In the genomic region with DNA sequence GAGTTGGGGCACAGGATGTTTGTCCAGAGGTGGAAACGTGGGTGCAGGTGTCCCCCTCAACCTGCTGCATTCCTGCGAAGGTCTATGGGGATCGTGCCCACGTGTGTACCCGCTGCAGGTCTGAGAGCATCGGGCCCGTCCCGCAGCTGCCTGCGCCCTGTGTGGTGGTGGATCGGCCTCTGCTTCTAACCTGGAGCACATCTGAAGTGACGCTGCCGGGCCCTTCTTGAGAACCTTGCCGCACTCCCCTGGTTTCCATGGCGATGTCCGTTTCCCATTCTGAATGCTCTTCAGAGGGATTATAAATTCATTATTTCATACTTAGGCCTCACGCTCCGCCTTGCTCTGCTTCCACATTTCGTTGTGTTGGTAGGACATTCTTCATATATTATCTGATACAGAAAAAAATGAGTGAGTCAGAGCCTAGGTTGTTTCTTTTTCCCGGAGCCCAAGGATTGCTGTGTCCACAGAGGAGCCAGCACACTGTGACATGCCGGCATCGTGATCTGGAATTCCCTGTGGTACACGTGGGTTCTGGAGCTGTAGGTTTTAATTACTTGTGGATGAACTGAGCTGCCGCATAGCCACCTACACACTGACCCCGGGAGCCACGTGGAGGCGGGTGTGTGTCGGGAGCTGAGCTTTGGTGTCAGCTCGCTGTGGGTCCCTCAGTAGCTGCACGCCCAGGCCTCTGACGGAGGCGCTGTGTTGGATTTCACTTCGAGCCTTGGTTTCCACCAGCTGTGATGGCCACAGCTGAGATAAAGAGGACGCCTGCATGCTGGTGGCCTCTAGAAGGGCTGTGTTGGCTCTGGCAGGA, we compare ENCODE assay signal across 16 cellular contexts.
DNase-seq lines count a peak whose midpoint lies in the region; TF ChIP-seq lines count a peak whose summit lies in the region.
"Had no signal": no experiment of that assay in that cellular context is flagged by ENCODE, and none has a peak within 500 bp of the region (broad histone marks: within the 10 kb centered on the region; RNA-seq: fewer than 3 reads in every experiment).

No MANE protein-coding gene starts in this region.

- no peaks in the 10 kb centered on the region for H3K9me3 Mint-ChIP-seq in H9
- H3K9me3 Mint-ChIP-seq in progenitor cell of endocrine pancreas (ENCODE audit: low read depth), result no peaks in the 10 kb centered on the region
- H3K9me3 Mint-ChIP-seq in endodermal cell, result no peaks in the 10 kb centered on the region
- H3K9me3 Mint-ChIP-seq: activated naive CD4-positive, alpha-beta T cell treated with anti-CD3 and anti-CD28 coated beads, Interleukin-2, amount 50 U/mL, for 72 hours had no signal

- TF ChIP-seq CTCF in H9 (conservative IDR thresholded peaks at IDR 0.05) (no peak), astrocyte of the cerebellum (IDR thresholded peaks at IDR 0.05; ENCODE audit: low read depth, low read length, missing control alignments) (no peak), progenitor cell of endocrine pancreas (IDR thresholded peaks at IDR 0.05; ENCODE audit: unreplicated experiment) (no peak), endodermal cell (conservative IDR thresholded peaks at IDR 0.05) (no peak)

- DNase-seq in H9 (no peak), astrocyte of the cerebellum (ENCODE audit: low read depth) (peak; percentile 13), kidney glomerular epithelial cell (lab: John Stamatoyannopoulos, UW) (peak; percentile 17), iPS-NIHi7 (ENCODE audit: extremely low spot score) (no peak), progenitor cell of endocrine pancreas (ENCODE audit: low spot score, unreplicated experiment) (no peak), endodermal cell (no peak)
- DNase-seq in activated CD4-positive, alpha-beta T cell treated with anti-CD3 and anti-CD28 coated beads, Interleukin-2, amount 50 U/mL, for 4 hours, result no peak
- DNase-seq: activated CD4-positive, alpha-beta T cell treated with anti-CD3 and anti-CD28 coated beads for 4 hours; activated T-cell treated with anti-CD3 and anti-CD28 coated beads for 4 hours; GOT3; left colon; SIG-M5; stimulated activated CD4-positive, alpha-beta T cell treated with anti-CD3 and anti-CD28 coated beads, Interleukin-1b, Interleukin-23, amount 100 ng/mL, for 48 hours; thyroid gland had no signal

- no peaks in the 10 kb centered on the region for H3K9me3 ChIP-seq in H9 (ENCODE audit: control insufficient read depth, low read depth, low read length)
- no peaks in the 10 kb centered on the region for H3K9me3 ChIP-seq in endodermal cell (ENCODE audit: control insufficient read depth, low read length)
- H3K9me3 ChIP-seq: thyroid gland had no signal

- H3K9ac ChIP-seq in H9 (ENCODE audit: extremely low read depth, insufficient read length, low read length) (no peak overlapping the region), endodermal cell (ENCODE audit: extremely low read depth, low read length, poor library complexity, severe bottlenecking) (no peak overlapping the region)

- H2BK12ac ChIP-seq in H9 (ENCODE audit: insufficient read length, low read depth, low read length), result no peak overlapping the region

- H3K36me3 Mint-ChIP-seq in H9 (ENCODE audit: insufficient read depth in 1 of 3, low read depth in 3 of 3) (no peaks in the 10 kb centered on the region), progenitor cell of endocrine pancreas (ENCODE audit: insufficient read depth) (no peaks in the 10 kb centered on the region), endodermal cell (ENCODE audit: low read depth) (no peaks in the 10 kb centered on the region)
- H3K36me3 Mint-ChIP-seq: activated naive CD4-positive, alpha-beta T cell treated with anti-CD3 and anti-CD28 coated beads, Interleukin-2, amount 50 U/mL, for 72 hours had no signal

- H2BK120ac ChIP-seq in H9 (ENCODE audit: low read depth, low read length, poor library complexity, severe bottlenecking), result no peak overlapping the region

- H3K79me2 ChIP-seq in ACC112 (ENCODE audit: control insufficient read depth, insufficient read depth, low read length, unreplicated experiment), result no peaks in the 10 kb centered on the region
- H3K79me2 ChIP-seq in H9 (ENCODE audit: insufficient read depth, low read length), result no peaks in the 10 kb centered on the region

- peaks cover 7 to 10% of the 10 kb centered on the region in 2 experiments for H3K4me1 Mint-ChIP-seq in H9
- H3K4me1 Mint-ChIP-seq in progenitor cell of endocrine pancreas (ENCODE audit: low read depth), result no peaks in the 10 kb centered on the region
- no peaks in the 10 kb centered on the region for H3K4me1 Mint-ChIP-seq in endodermal cell

- no peak overlapping the region for H3K56ac ChIP-seq in H9 (ENCODE audit: insufficient read length, low read depth, low read length)

- H3K27ac ChIP-seq in ACC112 (ENCODE audit: low read depth, low read length) (0 out of 2 replicates have a peak overlapping the region, but pooled peaks have one; percentile 13), H9 (ENCODE audit: insufficient read length, low read depth, low read length) (no peak overlapping the region), endodermal cell (ENCODE audit: low read depth, low read length) (no peak overlapping the region)
- H3K27ac ChIP-seq: thyroid gland had no signal

- peaks cover 8% of the 10 kb centered on the region for H3K4me1 ChIP-seq in ACC112 (ENCODE audit: control insufficient read depth, insufficient read depth, low read length, unreplicated experiment)
- H3K4me1 ChIP-seq in H9 (ENCODE audit: insufficient read depth, low read length), result peaks cover 4% of the 10 kb centered on the region; the same call in 1 of the 2 replicates
- H3K4me1 ChIP-seq in endodermal cell (ENCODE audit: control insufficient read depth, insufficient read depth, low read length), result no peaks in the 10 kb centered on the region

- no peak overlapping the region for H3K4me2 ChIP-seq in H9 (ENCODE audit: insufficient read depth, insufficient read length, low read length)

- H3K27me3 Mint-ChIP-seq in H9 (ENCODE audit: low read depth) (no peaks in the 10 kb centered on the region; the same call in 1 of the 2 replicates), progenitor cell of endocrine pancreas (peaks cover 10% of the 10 kb centered on the region), endodermal cell (ENCODE audit: insufficient read depth) (peaks cover 40% of the 10 kb centered on the region)

- H3K14ac ChIP-seq in H9 (ENCODE audit: insufficient read depth, low read length), result peak overlapping the region; percentile 40; the same call in 1 of the 2 replicates

- H3K27ac Mint-ChIP-seq in H9 (no peak overlapping the region), progenitor cell of endocrine pancreas (no peak overlapping the region), endodermal cell (no peak overlapping the region)

- no peak overlapping the region for H3T11ph ChIP-seq in H9 (ENCODE audit: low read length)

- no peak overlapping the region for H3K4ac ChIP-seq in H9 (ENCODE audit: low read depth, low read length)

- H4K8ac ChIP-seq in H9 (replicated peaks; ENCODE audit: insufficient read length, low read depth, low read length), result no peak overlapping the region

- H3K23ac ChIP-seq in H9 (ENCODE audit: insufficient read length, low read depth, low read length), result no peak overlapping the region

- H2BK5ac ChIP-seq in H9 (ENCODE audit: insufficient read length, low read length), result no peak overlapping the region

- in situ Hi-C loops in astrocyte of the cerebellum (cut with HindIII; ENCODE audit: low sequenced_read_pairs), result no loop called here

- H3K27me3 ChIP-seq in ACC112 (ENCODE audit: insufficient read depth, low read length) (peaks cover 11% of the 10 kb centered on the region; the same call in 1 of the 2 replicates), H9 (ENCODE audit: insufficient read depth, low read length) (no peaks in the 10 kb centered on the region), endodermal cell (ENCODE audit: control insufficient read depth, insufficient read depth, low read length, poor library complexity, severe bottlenecking) (no peaks in the 10 kb centered on the region)
- H3K27me3 ChIP-seq: thyroid gland had no signal

- no CpG with 5 or more reads among the region's 33 CpGs for WGBS in H9 (ENCODE audit: extremely low coverage, insufficient read length, low lambda C conversion rate)
- WGBS in endodermal cell (ENCODE audit: insufficient coverage in 1 of 2, insufficient read length in 1 of 2), 2 experiments, result 92% methylated on average over 23 to 33 of the region's 33 CpGs

- H4K20me1 ChIP-seq in H9 (ENCODE audit: control insufficient read depth, insufficient read depth, insufficient read length), result no peaks in the 10 kb centered on the region

- H3K4me3 Mint-ChIP-seq in H9 (no peak overlapping the region), progenitor cell of endocrine pancreas (ENCODE audit: low read depth) (no peak overlapping the region), endodermal cell (no peak overlapping the region)

- H2BK20ac ChIP-seq in H9 (ENCODE audit: low read depth, low read length, poor library complexity, severe bottlenecking), result no peak overlapping the region

- H4K91ac ChIP-seq in H9 (ENCODE audit: insufficient read length, low read depth, low read length), result peak overlapping the region; percentile 62

- H2AFZ ChIP-seq in ACC112 (ENCODE audit: low read length, unreplicated experiment), result peak overlapping the region; percentile 48
- H2AFZ ChIP-seq in H9 (ENCODE audit: low read length), result no peak overlapping the region

- no peak overlapping the region for H4K5ac ChIP-seq in H9 (ENCODE audit: insufficient read length, low read depth, low read length)

- H2BK15ac ChIP-seq in H9 (ENCODE audit: low read depth, low read length), result no peak overlapping the region

- peak overlapping the region; percentile 52; the same call in 1 of the 2 replicates for H3K4me3 ChIP-seq in ACC112 (ENCODE audit: low read depth, low read length)
- no peak overlapping the region for H3K4me3 ChIP-seq in astrocyte of the cerebellum (ENCODE audit: low read depth, low read length)
- H3K4me3 ChIP-seq in endodermal cell (ENCODE audit: low read length), result no peak overlapping the region
- H3K4me3 ChIP-seq: thyroid gland had no signal

- H3K36me3 ChIP-seq in ACC112 (ENCODE audit: insufficient read depth, low read length), result no peaks in the 10 kb centered on the region
- no peaks in the 10 kb centered on the region for H3K36me3 ChIP-seq in endodermal cell (ENCODE audit: control insufficient read depth, insufficient read depth, low read length)
- H3K36me3 ChIP-seq: thyroid gland had no signal

- H3K79me1 ChIP-seq in H9 (ENCODE audit: insufficient read depth, low read depth, low read length, poor library complexity, severe bottlenecking), result no peaks in the 10 kb centered on the region

- no peaks in the 10 kb centered on the region for H3K23me2 ChIP-seq in H9 (ENCODE audit: insufficient read length, low read depth, low read length, poor library complexity, severe bottlenecking)

- no peak overlapping the region for H3K18ac ChIP-seq in H9 (ENCODE audit: insufficient read length, low read depth, low read length)

- H2AK5ac ChIP-seq in H9 (ENCODE audit: insufficient read length, low read length), result no peak overlapping the region

Comparison
In these comparisons a context has a peak if more than half of its experiments do, and no peak if none do; other contexts are left out.
1. DNase-seq: peak in astrocyte of the cerebellum (single experiment) and kidney glomerular epithelial cell (single experiment); none in H9 (single experiment), iPS-NIHi7 (single experiment), progenitor cell of endocrine pancreas (single experiment), endodermal cell (single experiment) and activated CD4-positive, alpha-beta T cell treated with anti-CD3 and anti-CD28 coated beads, Interleukin-2, amount 50 U/mL, for 4 hours (0 of 2).